Comparison of ENCODE assay signal across 21 cellular contexts in the genomic region with DNA sequence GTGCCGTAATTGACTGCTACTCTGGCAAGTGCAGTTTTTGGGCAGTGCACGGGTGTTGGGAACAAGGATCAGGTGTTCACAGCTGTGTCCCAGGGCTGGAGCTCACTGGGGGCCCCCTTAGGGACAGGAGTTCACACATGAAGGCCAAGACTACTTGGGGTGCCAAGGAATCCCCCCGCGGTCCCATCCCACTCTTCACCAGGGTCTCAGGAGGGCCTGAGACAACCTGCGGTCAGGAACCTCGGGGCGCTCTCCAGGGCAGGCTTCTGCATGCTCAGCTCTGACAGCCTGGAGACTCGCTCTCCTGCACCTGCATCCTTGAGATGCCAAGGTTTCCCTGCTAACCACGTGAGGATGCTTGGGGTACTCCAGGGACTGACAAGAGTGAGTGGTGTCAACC. TPM values are rescaled to one million over a fixed set of nuclear protein-coding genes. Genes with fewer than 3 reads are reported as not detected.
A peak's percentile ranks its signal among the peaks of the same experiment; 100 is the strongest.
DNase-seq lines count a peak whose midpoint lies in the region; ATAC-seq and TF ChIP-seq lines count a peak whose summit lies in the region.
"Had no signal": no experiment of that assay in that cellular context is flagged by ENCODE, and none has a peak within 500 bp of the region (broad histone marks: within the 10 kb centered on the region; RNA-seq: fewer than 3 reads in every experiment).

No MANE protein-coding gene starts in this region.

- H3K36me3 ChIP-seq in left ventricle myocardium inferior (peaks cover 37% of the 10 kb centered on the region), heart right ventricle (peaks cover 0 to 58% (median 9%) of the 10 kb centered on the region in 9 donors), RWPE2 (ENCODE audit: low read depth) (peaks cover 16% of the 10 kb centered on the region), suprapubic skin (peaks cover 35% of the 10 kb centered on the region)

- H3K4me1 ChIP-seq in left ventricle myocardium inferior (peaks cover 31% of the 10 kb centered on the region), heart right ventricle (peaks cover 6 to 45% (median 24%) of the 10 kb centered on the region in 9 donors), RWPE2 (ENCODE audit: insufficient read depth, poor library complexity, severe bottlenecking) (peaks cover 30% of the 10 kb centered on the region), foreskin keratinocyte (peaks cover 13% of the 10 kb centered on the region), suprapubic skin (peaks cover 69% of the 10 kb centered on the region)

- H3K27me3 ChIP-seq in left ventricle myocardium inferior (ENCODE audit: low read depth) (no peaks in the 10 kb centered on the region), heart right ventricle (no peaks in the 10 kb centered on the region), RWPE2 (ENCODE audit: insufficient read depth, poor library complexity, severe bottlenecking) (no peaks in the 10 kb centered on the region), foreskin keratinocyte (no peaks in the 10 kb centered on the region), suprapubic skin (no peaks in the 10 kb centered on the region)
- H3K27me3 ChIP-seq: thyroid gland had no signal

- intact Hi-C loops in left ventricle myocardium inferior (cut with micrococcal nuclease) = no loop called here
- intact Hi-C loops in heart right ventricle (cut with DNase I) = no loop called here

- 78 to 82% methylated on average over 9 of the region's 9 CpGs for WGBS in heart right ventricle, 2 donors
- 24% methylated on average over 8 of the region's 9 CpGs for whole genome bisulfite sequencing in suprapubic skin

- no peak for ATAC-seq in heart right ventricle
- ATAC-seq in RWPE2 (ENCODE audit: low read depth) = no peak
- peak; percentile 38 for ATAC-seq in foreskin keratinocyte
- ATAC-seq: natural killer cell treated with Interleukin-12 subunit alpha and Interleukin-12 subunit beta and Interleukin-15 and Interleukin-18, amount 100 ng/mL, for 72 hours had no signal

- no peaks in the 10 kb centered on the region for H3K9me3 ChIP-seq in left ventricle myocardium inferior (replicated peaks)
- no peaks in the 10 kb centered on the region for H3K9me3 ChIP-seq in heart right ventricle
- no peaks in the 10 kb centered on the region for H3K9me3 ChIP-seq in RWPE2 (ENCODE audit: severe bottlenecking)
- H3K9me3 ChIP-seq in suprapubic skin = no peaks in the 10 kb centered on the region
- H3K9me3 ChIP-seq: SK-N-SH, thyroid gland had no signal

- TF ChIP-seq CTCF in left ventricle myocardium inferior (IDR thresholded peaks at IDR 0.05; ENCODE audit: borderline replicate concordance) (no peak), heart right ventricle (IDR thresholded peaks at IDR 0.05) (no peak), RWPE2 (IDR thresholded peaks at IDR 0.05; ENCODE audit: poor library complexity, severe bottlenecking) (no peak), foreskin keratinocyte (conservative IDR thresholded peaks at IDR 0.05) (peak; percentile 5), suprapubic skin (IDR thresholded peaks at IDR 0.05) (no peak)

- no peak overlapping the region for H3K4me3 ChIP-seq in left ventricle myocardium inferior
- no peak overlapping the region for H3K4me3 ChIP-seq in heart right ventricle
- no peak overlapping the region for H3K4me3 ChIP-seq in RWPE2 (ENCODE audit: severe bottlenecking)
- H3K4me3 ChIP-seq in suprapubic skin = no peak overlapping the region
- H3K4me3 ChIP-seq: thyroid gland had no signal

- H3K27ac ChIP-seq in left ventricle myocardium inferior (replicated peaks) (peak overlapping the region; percentile 99), heart right ventricle (peak overlapping the region in 1 of 10 donors; percentile 14), RWPE2 (ENCODE audit: poor library complexity, severe bottlenecking) (peak overlapping the region; percentile 83), foreskin keratinocyte (peak overlapping the region; percentile 89), suprapubic skin (peak overlapping the region; percentile 96)

- TF ChIP-seq POLR2A in suprapubic skin (IDR thresholded peaks at IDR 0.05) = no peak

- DNase-seq in left ventricle myocardium inferior (no peak), heart right ventricle (no peak), RWPE2 (ENCODE audit: low spot score) (no peak), foreskin keratinocyte (peak; percentile 79 to 87), suprapubic skin (ENCODE audit: low spot score in 2 of 2) (no peak), NCI-H2081 treated with DMSO at 0.1 percent for 48 hours (lab: John Stamatoyannopoulos, UW) (no peak)
- no peak for DNase-seq in activated CD8-positive, alpha-beta memory T cell treated with anti-CD3 and anti-CD28 coated beads, Interleukin-2, amount 50 U/mL, for 4 hours
- DNase-seq in activated CD4-positive, alpha-beta T cell treated with anti-CD3 and anti-CD28 coated beads, Interleukin-2, amount 50 U/mL, for 48 hours = no peak
- DNase-seq: activated CD4-positive, alpha-beta T cell treated with anti-CD3 and anti-CD28 coated beads for 1 hour; central memory CD4-positive, alpha-beta T cell; effector CD4-positive, alpha-beta T cell; head of caudate nucleus; KG1; mesendoderm; NCI-H2081; NCI-H526; SK-N-SH; thyroid gland had no signal

- no peak for TF ChIP-seq EP300 in suprapubic skin (IDR thresholded peaks at IDR 0.05)

RNA-seq across cellular contexts. Expression of a gene that starts 2.3 kb away (rescaled TPM):
- total RNA-seq in left ventricle myocardium inferior (20.6 TPM), heart right ventricle (10 to 100 TPM; 16.9 to 27.7 (median 20.9) TPM), foreskin keratinocyte (41.1 and 49.1 TPM in 2 replicates), suprapubic skin (10 to 100 TPM; 52.1 to 99.2 (median 63.1) TPM)
- polyA plus RNA-seq in heart right ventricle (10 to 100 TPM; 25.5 to 71.4 TPM), foreskin keratinocyte (38.5 and 49.2 TPM in 2 replicates)

RNA-seq across cellular contexts. Expression of a gene that starts 7.2 kb away (rescaled TPM):
- total RNA-seq in left ventricle myocardium inferior (11.5 TPM), heart right ventricle (10 to 100 TPM in 4 of 10 donors, 1 to 10 TPM in 6; 6.0 to 16.5 (median 8.5) TPM), foreskin keratinocyte (5.6 and 6.2 TPM in 2 replicates), suprapubic skin (10 to 100 TPM in 1 of 4 donors, 1 to 10 TPM in 3; 5.0 to 10.1 (median 6.8) TPM)
- polyA plus RNA-seq in heart right ventricle (10 to 100 TPM in 1 of 2 donors, 1 to 10 TPM in 1; 3.4 to 24.3 TPM), foreskin keratinocyte (4.8 and 5.9 TPM in 2 replicates)

RNA-seq across cellular contexts. Expression of a gene that starts 14.2 kb away (rescaled TPM):
- 0.25 TPM for total RNA-seq in left ventricle myocardium inferior
- total RNA-seq in heart right ventricle = 1 to 10 TPM in 1 of 10 donors, under 1 TPM in 8, not detected in 1; 0.06 to 1.1 (median 0.11) TPM
- under 1 TPM; 0.15 to 0.23 TPM for polyA plus RNA-seq in heart right ventricle
- total RNA-seq in foreskin keratinocyte = 4.8 and 5.2 TPM in 2 replicates
- 3.3 and 3.6 TPM in 2 replicates for polyA plus RNA-seq in foreskin keratinocyte
- 10 to 100 TPM in 3 of 4 donors, 1 to 10 TPM in 1; 8.2 to 13.6 (median 13.3) TPM for total RNA-seq in suprapubic skin

RNA-seq across cellular contexts. Expression of a gene that starts 30.0 kb away (rescaled TPM):
- 130 TPM for total RNA-seq in left ventricle myocardium inferior
- total RNA-seq in heart right ventricle = 100 to 1,000 TPM in 7 of 10 donors, 10 to 100 TPM in 3; 91.4 to 167 (median 118) TPM
- polyA plus RNA-seq in heart right ventricle = 100 to 1,000 TPM; 152 to 677 TPM
- total RNA-seq in foreskin keratinocyte = 35.0 and 54.2 TPM in 2 replicates
- polyA plus RNA-seq in foreskin keratinocyte = 44.4 and 64.7 TPM in 2 replicates
- 100 to 1,000 TPM in 2 of 4 donors, 10 to 100 TPM in 2; 71.4 to 139 (median 96.5) TPM for total RNA-seq in suprapubic skin

RNA-seq across cellular contexts. Expression of a gene that starts 30.7 kb away (rescaled TPM):
- total RNA-seq in left ventricle myocardium inferior = 1.5 TPM
- 1 to 10 TPM in 8 of 10 donors, under 1 TPM in 2; 0.32 to 2.5 (median 1.6) TPM for total RNA-seq in heart right ventricle
- 1 to 10 TPM in 1 of 2 donors, under 1 TPM in 1; 0.96 to 3.3 TPM for polyA plus RNA-seq in heart right ventricle
- total RNA-seq in foreskin keratinocyte = 0.56 and 0.75 TPM in 2 replicates
- 1.4 and 1.6 TPM in 2 replicates for polyA plus RNA-seq in foreskin keratinocyte
- 10 to 100 TPM; 13.3 to 20.8 (median 16.7) TPM for total RNA-seq in suprapubic skin
- total RNA-seq: A673; CD4-positive, CD25-positive, alpha-beta regulatory T cell; natural killer cell treated with Interleukin-12 subunit alpha and Interleukin-12 subunit beta and Interleukin-15 and Interleukin-18, amount 100 ng/mL, for 72 hours had no signal
- polyA plus RNA-seq: CD4-positive, CD25-positive, alpha-beta regulatory T cell; SK-N-SH had no signal

Comparison
In these comparisons a context has a peak if more than half of its experiments do, and no peak if none do; other contexts are left out.
1. DNase-seq: peak in foreskin keratinocyte (2 of 2); none in left ventricle myocardium inferior (single experiment), heart right ventricle (0 of 2), RWPE2 (single experiment), suprapubic skin (0 of 2), activated CD8-positive, alpha-beta memory T cell treated with anti-CD3 and anti-CD28 coated beads, Interleukin-2, amount 50 U/mL, for 4 hours (single experiment), activated CD4-positive, alpha-beta T cell treated with anti-CD3 and anti-CD28 coated beads, Interleukin-2, amount 50 U/mL, for 48 hours (0 of 2) and NCI-H2081 treated with DMSO at 0.1 percent for 48 hours (single experiment).